ENCODE assay signal across 23 cellular contexts in the genomic region with DNA sequence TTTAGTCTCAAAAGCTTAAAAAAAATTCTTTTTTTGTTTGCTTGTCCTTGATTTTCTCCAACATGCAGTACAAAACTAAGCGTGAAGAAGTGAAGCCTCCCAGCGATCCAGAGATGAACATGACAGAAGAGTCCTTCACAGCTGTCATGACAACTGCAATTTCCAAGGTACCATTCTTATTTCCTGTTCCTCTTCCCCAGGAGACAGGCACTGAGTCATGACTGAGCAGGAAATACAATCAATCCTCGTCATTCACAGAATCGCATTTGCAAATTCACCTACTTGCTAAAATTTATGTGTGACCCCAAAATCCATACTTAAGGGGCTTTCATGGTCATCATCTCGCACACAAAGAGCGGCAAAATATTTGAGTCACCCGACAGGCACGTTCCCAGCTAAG.
"Had no signal": no experiment of that assay in that cellular context is flagged by ENCODE, and none has a peak within 500 bp of the region (broad histone marks: within the 10 kb centered on the region; RNA-seq: fewer than 3 reads in every experiment).

No MANE protein-coding gene starts in this region.

- H3K27me3 ChIP-seq: hepatocyte, neural progenitor cell, ovary, right lobe of liver, tibial artery, upper lobe of left lung, uterus had no signal

- DNase-seq: effector memory CD4-positive, alpha-beta T cell; erythroblast; foreskin melanocyte; kidney; left cardiac atrium; left ventricle myocardium inferior; lower lobe of right lung; mesenchymal stem cell; ovary; psoas muscle; retina; right lobe of liver; stimulated activated CD4-positive, alpha-beta T cell treated with anti-CD3 and anti-CD28 coated beads, Interleukin-4, amount 100 ng/mL, for 1 hour; stimulated activated CD8-positive, alpha-beta memory T cell treated with anti-CD3 and anti-CD28 coated beads, Interleukin-4, amount 100 ng/mL, for 48 hours; stimulated activated naive CD8-positive, alpha-beta T cell treated with anti-CD3 and anti-CD28 coated beads, Interleukin-15, Interleukin-2, amounts not matched to agents 100 U/mL and 50 U/mL, for 24 hours; tibial artery; upper lobe of left lung; uterus had no signal

- H3K36me3 Mint-ChIP-seq: natural killer cell treated with Interleukin-12 subunit alpha and Interleukin-12 subunit beta and Interleukin-15 and Interleukin-18, amount 100 ng/mL, for 72 hours; neural progenitor cell; stimulated activated effector memory CD8-positive, alpha-beta T cell treated with anti-CD3 and anti-CD28 coated beads, Interleukin-12 subunit alpha, Interleukin-12 subunit beta, amount 100 ng/mL, for 72 hours had no signal

- H3K79me2 ChIP-seq: hepatocyte had no signal

- H3K4me3 Mint-ChIP-seq: natural killer cell treated with Interleukin-12 subunit alpha and Interleukin-12 subunit beta and Interleukin-15 and Interleukin-18, amount 100 ng/mL, for 72 hours; neural progenitor cell; stimulated activated effector memory CD8-positive, alpha-beta T cell treated with anti-CD3 and anti-CD28 coated beads, Interleukin-12 subunit alpha, Interleukin-12 subunit beta, amount 100 ng/mL, for 72 hours had no signal

- H3K9me3 Mint-ChIP-seq: natural killer cell treated with Interleukin-12 subunit alpha and Interleukin-12 subunit beta and Interleukin-15 and Interleukin-18, amount 100 ng/mL, for 72 hours; neural progenitor cell; stimulated activated effector memory CD8-positive, alpha-beta T cell treated with anti-CD3 and anti-CD28 coated beads, Interleukin-12 subunit alpha, Interleukin-12 subunit beta, amount 100 ng/mL, for 72 hours had no signal

- H3K27ac ChIP-seq: coronary artery, hepatocyte, left ventricle myocardium inferior, lower lobe of right lung, neural progenitor cell, ovary, psoas muscle, right lobe of liver, tibial artery, upper lobe of left lung, uterus had no signal

- H2AFZ ChIP-seq: hepatocyte, neural progenitor cell had no signal

- H3K36me3 ChIP-seq: neural progenitor cell, ovary, uterus had no signal

- H3K4me3 ChIP-seq: coronary artery, hepatocyte, left ventricle myocardium inferior, lower lobe of right lung, neural progenitor cell, ovary, psoas muscle, right lobe of liver, tibial artery, upper lobe of left lung, uterus had no signal

- H3K4me2 ChIP-seq: hepatocyte, neural progenitor cell had no signal

- H3K4me1 ChIP-seq: left ventricle myocardium inferior, lower lobe of right lung, neural progenitor cell, psoas muscle, right lobe of liver, tibial artery, upper lobe of left lung, uterus had no signal

- ATAC-seq: left cardiac atrium; lower lobe of right lung; natural killer cell treated with Interleukin-12 subunit alpha and Interleukin-12 subunit beta and Interleukin-15 and Interleukin-18, amount 100 ng/mL, for 72 hours; psoas muscle; right lobe of liver; stimulated activated effector memory CD8-positive, alpha-beta T cell treated with anti-CD3 and anti-CD28 coated beads, Interleukin-12 subunit alpha, Interleukin-12 subunit beta, amount 100 ng/mL, for 72 hours; stimulated activated naive CD8-positive, alpha-beta T cell treated with anti-CD3 and anti-CD28 coated beads, Interleukin-15, Interleukin-2, amounts not matched to agents 100 U/mL and 50 U/mL, for 24 hours had no signal

- H3K27ac Mint-ChIP-seq: natural killer cell treated with Interleukin-12 subunit alpha and Interleukin-12 subunit beta and Interleukin-15 and Interleukin-18, amount 100 ng/mL, for 72 hours; neural progenitor cell; stimulated activated effector memory CD8-positive, alpha-beta T cell treated with anti-CD3 and anti-CD28 coated beads, Interleukin-12 subunit alpha, Interleukin-12 subunit beta, amount 100 ng/mL, for 72 hours had no signal
